In the genomic region with DNA sequence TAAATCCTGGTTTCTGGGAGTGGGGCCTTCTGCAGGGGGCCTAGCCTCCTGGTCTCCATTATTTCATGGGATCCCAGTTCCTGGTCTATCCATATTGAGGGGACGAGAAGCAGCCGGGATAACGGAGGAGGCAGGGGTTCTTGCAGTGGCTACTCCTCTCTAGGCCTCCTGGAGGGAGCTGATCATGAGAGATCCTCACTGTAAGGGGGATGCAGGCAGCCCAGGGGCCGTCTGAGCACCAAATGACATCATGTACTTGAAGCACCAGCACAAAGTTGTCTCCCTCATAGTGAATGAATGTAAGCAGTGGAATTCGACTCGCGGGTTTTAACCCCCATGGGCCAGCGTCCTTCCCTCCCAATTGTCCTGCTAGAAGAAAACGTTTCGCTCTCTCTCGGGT, we compare ENCODE assay signal across 19 cellular contexts. TPM values are rescaled to one million over a fixed set of nuclear protein-coding genes. Genes with fewer than 3 reads are reported as not detected.
DNase-seq lines count a peak whose midpoint lies in the region; ATAC-seq, FAIRE-seq and TF ChIP-seq lines count a peak whose summit lies in the region.
"Had no signal": no experiment of that assay in that cellular context is flagged by ENCODE, and none has a peak within 500 bp of the region (broad histone marks: within the 10 kb centered on the region; RNA-seq: fewer than 3 reads in every experiment).

No MANE protein-coding gene starts in this region.

- H3K23ac ChIP-seq in mesenchymal stem cell (ENCODE audit: low read length in 2 of 2) = no peak overlapping the region

- H3K4me3 Mint-ChIP-seq in T-helper 2 cell treated with Interferon-gamma antibody and Interleukin-4, amounts not matched to agents 5 μg/mL and 100 μg/mL, for 36 hours = peak overlapping the region; percentile 56
- H3K4me3 Mint-ChIP-seq in astrocyte (ENCODE audit: unreplicated experiment) = peak overlapping the region; percentile 77
- H3K4me3 Mint-ChIP-seq in naive thymus-derived CD4-positive, alpha-beta T cell = peak overlapping the region in 6 of 10 donors; percentile 1 to 47 (median 34)

- no peak overlapping the region for H2BK120ac ChIP-seq in mesenchymal stem cell (ENCODE audit: low read depth, low read length)

- no peak overlapping the region for H3K14ac ChIP-seq in mesenchymal stem cell (ENCODE audit: low read length in 2 of 2)

- H2AK5ac ChIP-seq in mesenchymal stem cell (ENCODE audit: low read length, severe bottlenecking) = no peak overlapping the region

- H2AFZ ChIP-seq in astrocyte (ENCODE audit: low read depth, low read length) (no peak overlapping the region), mesenchymal stem cell (ENCODE audit: low read depth, low read length) (no peak overlapping the region)

- peaks cover 50% of the 10 kb centered on the region for H3K27me3 Mint-ChIP-seq in T-helper 2 cell treated with Interferon-gamma antibody and Interleukin-4, amounts not matched to agents 5 μg/mL and 100 μg/mL, for 36 hours (ENCODE audit: low read depth)
- H3K27me3 Mint-ChIP-seq in astrocyte (ENCODE audit: low read depth, unreplicated experiment) = peaks cover 60% of the 10 kb centered on the region
- H3K27me3 Mint-ChIP-seq in naive thymus-derived CD4-positive, alpha-beta T cell = peaks cover 32 to 55% (median 41%) of the 10 kb centered on the region in 5 donors

- ATAC-seq in naive thymus-derived CD4-positive, alpha-beta T cell = no peak
- ATAC-seq in GM18517 (IDR thresholded peaks at IDR 0.05; ENCODE audit: unreplicated experiment) = no peak
- ATAC-seq: A549 had no signal

- H3K9me3 ChIP-seq in astrocyte (ENCODE audit: insufficient read depth, low read depth, low read length) (no peaks in the 10 kb centered on the region), mesenchymal stem cell (ENCODE audit: control insufficient read depth, low read length) (no peaks in the 10 kb centered on the region)
- H3K9me3 ChIP-seq in naive thymus-derived CD4-positive, alpha-beta T cell (ENCODE audit: control insufficient read depth in 2 of 3, low read length in 3 of 3) = no peaks in the 10 kb centered on the region
- H3K9me3 ChIP-seq: A549 had no signal

- no peaks in the 10 kb centered on the region for H3K36me3 Mint-ChIP-seq in T-helper 2 cell treated with Interferon-gamma antibody and Interleukin-4, amounts not matched to agents 5 μg/mL and 100 μg/mL, for 36 hours (ENCODE audit: low read depth)
- H3K36me3 Mint-ChIP-seq in astrocyte (ENCODE audit: low read depth, unreplicated experiment) = no peaks in the 10 kb centered on the region
- no peaks in the 10 kb centered on the region for H3K36me3 Mint-ChIP-seq in naive thymus-derived CD4-positive, alpha-beta T cell
- H3K36me3 Mint-ChIP-seq: IgD-negative memory B cell had no signal

- no peak for FAIRE-seq in astrocyte (lab: Jason Lieb, UNC)
- FAIRE-seq: A549, GM18507 had no signal

- POLR2A ChIA-PET in naive thymus-derived CD4-positive, alpha-beta T cell (lab: Charles Lee) = no interaction called here

- H3K4me1 ChIP-seq in astrocyte (ENCODE audit: insufficient read depth, low read length) (peaks cover 6% of the 10 kb centered on the region), mesenchymal stem cell (ENCODE audit: control insufficient read depth, insufficient read depth, low read depth, low read length) (peaks cover 10% of the 10 kb centered on the region)
- H3K4me1 ChIP-seq in naive thymus-derived CD4-positive, alpha-beta T cell (ENCODE audit: control insufficient read depth in 2 of 2, insufficient read depth in 2 of 2, low read length in 2 of 2) = no peaks in the 10 kb centered on the region

- no peak overlapping the region for H2BK15ac ChIP-seq in mesenchymal stem cell (ENCODE audit: low read depth, poor library complexity, severe bottlenecking)

- H3K4me2 ChIP-seq in astrocyte (ENCODE audit: low read length) (no peak overlapping the region), mesenchymal stem cell (ENCODE audit: low read length, poor library complexity, severe bottlenecking) (no peak overlapping the region)

- no peaks in the 10 kb centered on the region for H3K79me1 ChIP-seq in mesenchymal stem cell (replicated peaks; ENCODE audit: low read length, poor library complexity, severe bottlenecking)

- CTCF ChIA-PET in naive thymus-derived CD4-positive, alpha-beta T cell (lab: Charles Lee) = no interaction called here

- H3K27ac ChIP-seq in astrocyte (ENCODE audit: low read depth, low read length) (no peak overlapping the region), mesenchymal stem cell (ENCODE audit: low read length, poor library complexity, severe bottlenecking) (no peak overlapping the region)
- no peak overlapping the region for H3K27ac ChIP-seq in naive thymus-derived CD4-positive, alpha-beta T cell (ENCODE audit: low read depth, low read length)
- H3K27ac ChIP-seq: brain microvascular endothelial cell, VCaP had no signal

- no peak overlapping the region for H2BK12ac ChIP-seq in mesenchymal stem cell (ENCODE audit: low read length in 2 of 2)

- H4K91ac ChIP-seq in mesenchymal stem cell (ENCODE audit: low read length) = no peak overlapping the region

- no peaks in the 10 kb centered on the region for H3K79me2 ChIP-seq in astrocyte (ENCODE audit: insufficient read depth, low read length)

- H3K4me3 ChIP-seq in GM12875 (ENCODE audit: low read depth, low read length) = peak overlapping the region; percentile 6
- no peak overlapping the region for H3K4me3 ChIP-seq in astrocyte (ENCODE audit: insufficient read depth, low read depth, low read length)
- no peak overlapping the region for H3K4me3 ChIP-seq in naive thymus-derived CD4-positive, alpha-beta T cell (ENCODE audit: low read length)
- H3K4me3 ChIP-seq in mesenchymal stem cell (ENCODE audit: insufficient read depth in 1 of 2, low read depth in 1 of 2, low read length in 2 of 2) = no peak overlapping the region

- no peak for DNase-seq in T-helper 2 cell treated with Interferon-gamma antibody and Interleukin-4, amounts not matched to agents 5 μg/mL and 100 μg/mL, for 36 hours (ENCODE audit: low spot score)
- no peak for DNase-seq in T-helper 2 cell
- no peak for DNase-seq in astrocyte (ENCODE audit: low read depth)
- no peak for DNase-seq in naive thymus-derived CD4-positive, alpha-beta T cell
- DNase-seq in GF-D8 (lab: John Stamatoyannopoulos, UW) = no peak
- DNase-seq in mesenchymal stem cell = no peak
- DNase-seq: brain microvascular endothelial cell, GDM1, GOT3, hypothalamus, NCI-H1105, NCI-H446, occipital lobe had no signal

- H3K27ac Mint-ChIP-seq in T-helper 2 cell treated with Interferon-gamma antibody and Interleukin-4, amounts not matched to agents 5 μg/mL and 100 μg/mL, for 36 hours = no peak overlapping the region
- H3K27ac Mint-ChIP-seq in astrocyte (ENCODE audit: unreplicated experiment) = no peak overlapping the region
- H3K27ac Mint-ChIP-seq in naive thymus-derived CD4-positive, alpha-beta T cell = no peak overlapping the region
- H3K27ac Mint-ChIP-seq: IgD-negative memory B cell had no signal

- no peak overlapping the region for H4K8ac ChIP-seq in mesenchymal stem cell (ENCODE audit: low read length)

- no peak overlapping the region for H3K9ac ChIP-seq in astrocyte (ENCODE audit: low read length)
- H3K9ac ChIP-seq in mesenchymal stem cell (ENCODE audit: low read length) = no peak overlapping the region

- no peaks in the 10 kb centered on the region for H3K4me1 Mint-ChIP-seq in T-helper 2 cell treated with Interferon-gamma antibody and Interleukin-4, amounts not matched to agents 5 μg/mL and 100 μg/mL, for 36 hours (ENCODE audit: low read depth)
- no peaks in the 10 kb centered on the region for H3K4me1 Mint-ChIP-seq in astrocyte (ENCODE audit: low read depth, unreplicated experiment)
- H3K4me1 Mint-ChIP-seq in naive thymus-derived CD4-positive, alpha-beta T cell = peaks cover 0 to 5% (median 0%) of the 10 kb centered on the region in 7 donors
- H3K4me1 Mint-ChIP-seq: IgD-negative memory B cell had no signal

- H4K20me1 ChIP-seq in astrocyte (ENCODE audit: insufficient read depth, low read length) = no peaks in the 10 kb centered on the region

- no peaks in the 10 kb centered on the region for H3K9me3 Mint-ChIP-seq in T-helper 2 cell treated with Interferon-gamma antibody and Interleukin-4, amounts not matched to agents 5 μg/mL and 100 μg/mL, for 36 hours
- H3K9me3 Mint-ChIP-seq in astrocyte (ENCODE audit: unreplicated experiment) = no peaks in the 10 kb centered on the region
- H3K9me3 Mint-ChIP-seq in naive thymus-derived CD4-positive, alpha-beta T cell = peaks cover 0 to 8% (median 0%) of the 10 kb centered on the region in 11 donors
- H3K9me3 Mint-ChIP-seq: IgD-negative memory B cell had no signal

- intact Hi-C loops in naive thymus-derived CD4-positive, alpha-beta T cell (cut with micrococcal nuclease) = loop anchor here in 1 of 2 donors (5.0 kb wide), 1 partner anchor 209 kb away; no protein-coding TSS in a partner anchor

- H3K27me3 ChIP-seq in astrocyte (ENCODE audit: insufficient read depth, low read length) = peaks cover 52% of the 10 kb centered on the region
- no peaks in the 10 kb centered on the region for H3K27me3 ChIP-seq in naive thymus-derived CD4-positive, alpha-beta T cell (ENCODE audit: control insufficient read depth in 2 of 2, insufficient read depth in 2 of 2, low read length in 2 of 2)
- peaks cover 64 to 84% of the 10 kb centered on the region in 2 experiments for H3K27me3 ChIP-seq in mesenchymal stem cell (ENCODE audit: control insufficient read depth in 1 of 2, insufficient read depth in 1 of 2, low read length in 2 of 2)

- WGBS in mesenchymal stem cell = 51% methylated on average over 11 of the region's 11 CpGs

- no peak overlapping the region for H2BK5ac ChIP-seq in mesenchymal stem cell (ENCODE audit: low read depth, low read length, poor library complexity, severe bottlenecking)

- H3K18ac ChIP-seq in mesenchymal stem cell (ENCODE audit: low read depth in 1 of 2, low read length in 2 of 2) = no peak overlapping the region

- no peak overlapping the region for H3K4ac ChIP-seq in mesenchymal stem cell (ENCODE audit: low read depth in 1 of 2, low read length in 2 of 2)

- H3K36me3 ChIP-seq in astrocyte (ENCODE audit: insufficient read depth, low read length) = no peaks in the 10 kb centered on the region
- no peaks in the 10 kb centered on the region for H3K36me3 ChIP-seq in naive thymus-derived CD4-positive, alpha-beta T cell (ENCODE audit: control insufficient read depth in 2 of 3, insufficient read depth in 3 of 3, low read length in 3 of 3)
- H3K36me3 ChIP-seq in mesenchymal stem cell (ENCODE audit: control insufficient read depth in 1 of 2, insufficient read depth in 2 of 2, low read depth in 1 of 2, low read length in 2 of 2) = no peaks in the 10 kb centered on the region
- H3K36me3 ChIP-seq: brain microvascular endothelial cell had no signal

- TF ChIP-seq CTCF in GM12875 (IDR thresholded peaks at IDR 0.05; ENCODE audit: borderline replicate concordance, insufficient read depth, low read depth, low read length) (no peak), astrocyte (IDR thresholded peaks at IDR 0.05; ENCODE audit: insufficient read depth, low read depth, low read length) (no peak)

RNA-seq across cellular contexts. Expression of a gene that starts 1.0 kb away (rescaled TPM):
- total RNA-seq in astrocyte = 1.2 and 1.6 TPM in 2 replicates
- total RNA-seq in naive thymus-derived CD4-positive, alpha-beta T cell = 1 to 10 TPM in 1 of 5 experiments, not detected in 4; 5.1 TPM
- under 1 TPM; 0.01 TPM for polyA plus RNA-seq in naive thymus-derived CD4-positive, alpha-beta T cell
- 0.19 TPM for polyA plus RNA-seq in mesenchymal stem cell (2013, experiment 1 of 2)
- polyA plus RNA-seq in mesenchymal stem cell (2013, experiment 2 of 2) = 0.12 TPM
